ENCODE assay signal across 8 cellular contexts in the genomic region with DNA sequence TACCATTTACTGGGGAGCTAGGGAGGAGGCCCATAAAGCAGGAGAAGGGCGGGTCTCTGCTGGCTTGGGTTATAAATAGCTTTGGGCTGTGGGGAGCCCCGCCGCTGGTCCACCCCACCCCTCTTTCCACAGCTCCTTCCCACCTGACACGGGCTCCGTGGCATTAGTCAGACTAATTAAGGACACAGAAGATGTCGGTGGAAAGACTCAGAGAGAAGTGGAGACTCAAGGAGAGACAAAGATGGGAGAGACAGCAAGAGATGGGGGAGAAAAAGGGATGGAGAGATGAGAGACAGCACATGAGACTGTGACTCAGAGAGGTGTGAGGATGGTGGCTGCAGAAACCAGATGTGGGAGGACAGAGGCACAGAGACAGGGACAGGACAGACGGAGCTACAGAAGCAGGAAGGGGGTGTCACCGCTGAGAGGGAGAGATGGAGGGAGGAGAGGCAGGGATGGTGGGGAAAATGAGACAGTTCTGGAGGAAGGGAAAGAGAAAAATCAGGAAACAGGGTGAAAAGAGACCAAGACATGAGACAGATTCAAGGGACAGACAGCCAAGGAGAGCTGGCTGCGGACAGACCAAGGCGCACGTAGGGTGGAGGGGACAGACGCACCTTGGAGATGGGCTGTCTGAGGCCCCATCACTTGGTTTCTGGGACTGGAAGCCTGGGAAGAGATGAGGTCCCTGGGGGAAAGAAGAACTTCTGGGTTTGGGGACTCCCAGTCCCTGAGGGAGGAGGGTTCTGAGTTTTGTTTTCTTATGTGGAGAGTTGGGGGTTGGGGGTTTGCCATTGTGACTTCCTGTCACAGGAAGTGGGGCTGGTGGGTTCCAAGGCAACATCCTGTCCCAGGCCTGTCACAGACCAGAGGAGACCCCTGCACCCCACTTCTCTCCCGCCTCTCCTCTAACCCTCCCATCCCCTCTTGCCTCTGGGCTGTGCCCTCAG. TPM values are rescaled to one million over a fixed set of nuclear protein-coding genes. Genes with fewer than 3 reads are reported as not detected.
A peak's percentile ranks its signal among the peaks of the same experiment; 100 is the strongest.
DNase-seq lines count a peak whose midpoint lies in the region; ATAC-seq, FAIRE-seq and TF ChIP-seq lines count a peak whose summit lies in the region.

No MANE protein-coding gene starts in this region.

- H3K27me3 ChIP-seq in right atrium auricular region, result no peaks in the 10 kb centered on the region

- no peak for FAIRE-seq in RCC 7860 (lab: Jason Lieb, UNC)

- TF ChIP-seq CTCF in right atrium auricular region (IDR thresholded peaks at IDR 0.05), result no peak

- peaks cover 21% of the 10 kb centered on the region for H3K36me3 ChIP-seq in right atrium auricular region

- peak overlapping the region; percentile 80 to 91 for H3K4me3 Mint-ChIP-seq in effector memory CD8-positive, alpha-beta T cell

- H3K27ac Mint-ChIP-seq in effector memory CD8-positive, alpha-beta T cell, result peak overlapping the region; percentile 91 to 96

- H3K9me3 Mint-ChIP-seq in effector memory CD8-positive, alpha-beta T cell, result no peaks in the 10 kb centered on the region

- no peak overlapping the region for H3K4me3 ChIP-seq in right atrium auricular region

- peak; percentile 25 to 31 for ATAC-seq in activated CD4-positive, CD25-positive, alpha-beta regulatory T cell treated with anti-CD3 and anti-CD28 coated beads, Interleukin-2, amount 50 U/mL, for 24 hours
- peak; percentile 66 for ATAC-seq in effector memory CD8-positive, alpha-beta T cell (replicated peaks)
- no peak for ATAC-seq in GM21723 (IDR thresholded peaks at IDR 0.05; ENCODE audit: unreplicated experiment)
- ATAC-seq in GM19467 (IDR thresholded peaks at IDR 0.05; ENCODE audit: unreplicated experiment), result no peak

- H3K36me3 Mint-ChIP-seq in effector memory CD8-positive, alpha-beta T cell (ENCODE audit: insufficient read depth), result peaks cover 87% of the 10 kb centered on the region

- DNase-seq in GM19238 (ENCODE audit: insufficient read length, low spot score), result peak; percentile 75
- peak; percentile 52 to 78 (median 73) for DNase-seq in effector memory CD8-positive, alpha-beta T cell
- peak; percentile 42 to 49 for DNase-seq in stimulated activated CD8-positive, alpha-beta memory T cell treated with anti-CD3 and anti-CD28 coated beads, Interleukin-2, amount 100 ng/mL, for 1 hour (ENCODE audit: low read depth in 2 of 2)
- no peak for DNase-seq in right atrium auricular region (ENCODE audit: low spot score)
- DNase-seq in RCC 7860 (ENCODE audit: low spot score), result no peak

- H3K4me1 Mint-ChIP-seq in effector memory CD8-positive, alpha-beta T cell (ENCODE audit: low read depth in 2 of 2), result peaks cover 62 to 76% of the 10 kb centered on the region in 2 donors

- H3K9me3 ChIP-seq in right atrium auricular region, result no peaks in the 10 kb centered on the region

- H3K27ac ChIP-seq in right atrium auricular region, result no peak overlapping the region

- no peaks in the 10 kb centered on the region for H3K27me3 Mint-ChIP-seq in effector memory CD8-positive, alpha-beta T cell

- H3K4me1 ChIP-seq in right atrium auricular region, result peaks cover 0 to 42% of the 10 kb centered on the region in 2 donors

RNA-seq across cellular contexts. Expression of gene ARHGEF1, which starts 4.1 kb away (rescaled TPM):
- 10 to 100 TPM; 27.3 to 45.8 TPM for total RNA-seq in right atrium auricular region

RNA-seq across cellular contexts. Expression of gene CD79A, which starts 10.0 kb away (rescaled TPM):
- 1 to 10 TPM in 1 of 2 donors, not detected in 1; 1.1 TPM for total RNA-seq in right atrium auricular region

RNA-seq across cellular contexts. Expression of gene RPS19, which starts 27.0 kb away (rescaled TPM):
- 100 to 1,000 TPM; 108 to 415 TPM for total RNA-seq in right atrium auricular region

RNA-seq across cellular contexts. Expression of gene ERFL, which starts 41.2 kb away (rescaled TPM):
- total RNA-seq in right atrium auricular region, result not detected

RNA-seq across cellular contexts. Expression of gene DMRTC2, which starts 42.2 kb away (rescaled TPM):
- not detected for total RNA-seq in right atrium auricular region

Comparison
In these comparisons a context has a peak if more than half of its experiments do, and no peak if none do; other contexts are left out.
1. DNase-seq: peak in GM19238 (single experiment), effector memory CD8-positive, alpha-beta T cell (3 of 3) and stimulated activated CD8-positive, alpha-beta memory T cell treated with anti-CD3 and anti-CD28 coated beads, Interleukin-2, amount 100 ng/mL, for 1 hour (2 of 2); none in right atrium auricular region (single experiment) and RCC 7860 (single experiment).
2. ATAC-seq: peak in activated CD4-positive, CD25-positive, alpha-beta regulatory T cell treated with anti-CD3 and anti-CD28 coated beads, Interleukin-2, amount 50 U/mL, for 24 hours (2 of 2) and effector memory CD8-positive, alpha-beta T cell (single experiment); none in GM21723 (single experiment) and GM19467 (single experiment).